In genomic region chr9:19484699-19485098, GRCh38 we compare ENCODE assay signal across 17 cellular contexts.
"Had no signal": no experiment of that assay in that cellular context is flagged by ENCODE, and none has a peak within 500 bp of the region (broad histone marks: within the 10 kb centered on the region; RNA-seq: fewer than 3 reads in every experiment).

No MANE protein-coding gene starts in this region.

- H3K27me3 ChIP-seq: right lobe of liver, thyroid gland had no signal

- ATAC-seq: left cardiac atrium; lower lobe of right lung; right lobe of liver; stimulated activated effector memory CD8-positive, alpha-beta T cell treated with anti-CD3 and anti-CD28 coated beads, Interleukin-12 subunit alpha, Interleukin-12 subunit beta, amount 100 ng/mL, for 72 hours had no signal

- H3K27ac ChIP-seq: coronary artery, left ventricle myocardium inferior, lower lobe of right lung, parathyroid adenoma, prostate gland, right lobe of liver, thyroid gland had no signal

- H3K4me3 ChIP-seq: coronary artery, left ventricle myocardium inferior, lower lobe of right lung, prostate gland, right lobe of liver, thyroid gland had no signal

- H3K4me1 ChIP-seq: left ventricle myocardium inferior, lower lobe of right lung, parathyroid adenoma, prostate gland, right lobe of liver, thyroid gland had no signal

- H3K36me3 ChIP-seq: left ventricle myocardium inferior, lower lobe of right lung, prostate gland, right lobe of liver, thyroid gland had no signal

- H3K9me3 ChIP-seq: left ventricle myocardium inferior, lower lobe of right lung, prostate gland, right lobe of liver, thyroid gland had no signal

- DNase-seq: effector CD8-positive, alpha-beta T cell; left cardiac atrium; left ventricle myocardium inferior; lower lobe of right lung; mesenchymal stem cell; midbrain; naive B cell; nephron progenitor cell; retina; right lobe of liver; stimulated activated CD4-positive, alpha-beta T cell treated with anti-CD3 and anti-CD28 coated beads, Interleukin-4, amount 100 ng/mL, for 1 hour; stimulated activated CD8-positive, alpha-beta memory T cell treated with anti-CD3 and anti-CD28 coated beads, Interleukin-4, amount 100 ng/mL, for 48 hours; thyroid gland had no signal
